1 cellular context compared by ENCODE assay signal in the genomic region with DNA sequence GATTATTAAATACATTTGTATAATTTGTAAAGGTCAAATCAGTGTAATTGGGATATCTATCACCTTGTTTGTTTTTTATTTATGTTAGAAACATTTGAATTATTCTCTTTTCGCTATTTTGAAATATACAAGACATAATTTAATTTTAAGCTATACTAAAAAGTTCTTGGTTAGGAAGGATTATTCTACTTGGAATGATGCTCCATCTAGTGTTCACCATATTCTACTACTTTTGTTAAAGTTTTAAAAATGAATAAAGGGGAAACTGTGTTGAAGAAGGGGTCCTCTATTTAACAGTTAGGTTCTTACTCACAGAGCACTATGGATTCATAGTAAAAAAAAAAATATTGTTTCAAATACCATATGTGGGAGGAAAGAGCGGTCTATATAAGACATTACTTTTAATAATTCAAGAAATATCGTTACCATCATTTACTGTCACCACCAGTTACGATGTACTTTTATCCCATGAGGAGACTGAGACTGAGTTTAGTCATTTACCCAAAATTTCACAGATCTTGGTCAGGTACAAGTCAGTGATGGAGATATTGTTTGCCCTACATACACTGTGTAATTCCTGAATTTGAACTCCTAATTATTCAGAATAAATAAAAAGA.
A peak's percentile ranks its signal among the peaks of the same experiment; 100 is the strongest.
TF ChIP-seq lines count a peak whose summit lies in the region.

No MANE protein-coding gene starts in this region.

TF ChIP-seq in GM12878, 131 proteins besides CTCF, POLR2A, EP300 and RAD21:
- TF ChIP-seq SMC3 (IDR thresholded peaks at IDR 0.05; ENCODE audit: borderline replicate concordance, low read length), result peak; percentile 66; the same call in 1 of the 2 replicates
- no peak for TF ChIP-seq CHD4 (IDR thresholded peaks at IDR 0.05)
